9 cellular contexts compared by ENCODE assay signal in genomic region chr3:11335056-11335608, GRCh38.
DNase-seq lines count a peak whose midpoint lies in the region; ATAC-seq and TF ChIP-seq lines count a peak whose summit lies in the region.
"Had no signal": no experiment of that assay in that cellular context is flagged by ENCODE, and none has a peak within 500 bp of the region (broad histone marks: within the 10 kb centered on the region; RNA-seq: fewer than 3 reads in every experiment).

No MANE protein-coding gene starts in this region.

- no peak overlapping the region for H3K4me3 ChIP-seq in H7 (ENCODE audit: insufficient read depth, low read depth, low read length)
- H3K4me3 ChIP-seq in astrocyte of the cerebellum (ENCODE audit: low read depth, low read length), result no peak overlapping the region
- no peak overlapping the region for H3K4me3 ChIP-seq in skeletal muscle cell (ENCODE audit: low read depth, low read length)
- H3K4me3 ChIP-seq: BLaER1 treated with 17β-estradiol and CSF1 and Interleukin-3, amounts not matched to agents 10 nM and 100 nM had no signal

- ATAC-seq in HG02884 (IDR thresholded peaks at IDR 0.05; ENCODE audit: unreplicated experiment), result no peak

- H3K36me3 ChIP-seq in H7 (replicated peaks; ENCODE audit: control insufficient read depth, insufficient read depth, low read length), result peaks cover 2% of the 10 kb centered on the region

- no peaks in the 10 kb centered on the region for H3K27me3 ChIP-seq in H7 (ENCODE audit: control insufficient read depth, insufficient read depth, low read length)
- H3K27me3 ChIP-seq: BLaER1 treated with 17β-estradiol and CSF1 and Interleukin-3, amounts not matched to agents 10 nM and 100 nM had no signal

- DNase-seq in NCI-H1092 treated with DMSO at 0.1 percent for 48 hours (lab: John Stamatoyannopoulos, UW) (peak; percentile 20), NCI-H1092 (lab: John Stamatoyannopoulos, UW) (no peak), H7 (peak; percentile 42), NCI-H526 (lab: John Stamatoyannopoulos, UW) (peak; percentile 1 to 63), astrocyte of the cerebellum (ENCODE audit: low read depth) (peak; percentile 63), hepatic stellate cell (ENCODE audit: low spot score) (peak; percentile 51), skeletal muscle cell (ENCODE audit: low read depth) (peak; percentile 36)

- TF ChIP-seq CTCF in astrocyte of the cerebellum (IDR thresholded peaks at IDR 0.05; ENCODE audit: low read depth, low read length, missing control alignments), result peak; percentile 58

- in situ Hi-C loops in astrocyte of the cerebellum (cut with HindIII; ENCODE audit: low sequenced_read_pairs), result loop anchor here (25.0 kb wide), 1 partner anchor 573 kb away; no protein-coding TSS in a partner anchor
